Comparison of ENCODE assay signal across 8 cellular contexts in genomic region chr21:46604975-46605758, GRCh38. TPM values are rescaled to one million over a fixed set of nuclear protein-coding genes. Genes with fewer than 3 reads are reported as not detected.
DNase-seq lines count a peak whose midpoint lies in the region; ATAC-seq lines count a peak whose summit lies in the region.

TSS of gene S100B (minus strand) at chr21:46605082. CDS start at chr21:46602415, 2,667 bp downstream.

- peaks cover 33% of the 10 kb centered on the region for H3K4me1 Mint-ChIP-seq in activated naive CD4-positive, alpha-beta T cell treated with anti-CD3 and anti-CD28 coated beads for 36 hours (ENCODE audit: low read depth)

- DNase-seq in G401 (ENCODE audit: low spot score) (peak; percentile 34), SK-N-MC (ENCODE audit: low read depth, low spot score) (peak; percentile 83), foreskin melanocyte (peak; percentile 96), posterior cingulate gyrus (peak; percentile 76 to 98 (median 86)), AG08396 (ENCODE audit: low spot score) (no peak), NCI-H510A treated with DMSO at 0.1 percent for 48 hours (lab: John Stamatoyannopoulos, UW) (no peak)
- no peak for DNase-seq in activated naive CD4-positive, alpha-beta T cell treated with anti-CD3 and anti-CD28 coated beads for 36 hours

- in situ Hi-C loops in G401 (cut with HindIII; ENCODE audit: low sequenced_read_pairs) = no loop called here

- no peaks in the 10 kb centered on the region for H3K36me3 Mint-ChIP-seq in activated naive CD4-positive, alpha-beta T cell treated with anti-CD3 and anti-CD28 coated beads for 36 hours (ENCODE audit: low read depth)

- no peaks in the 10 kb centered on the region for H3K27me3 Mint-ChIP-seq in activated naive CD4-positive, alpha-beta T cell treated with anti-CD3 and anti-CD28 coated beads for 36 hours (ENCODE audit: low read depth)

- no peak within 1 kb of the TSS for H3K4me3 Mint-ChIP-seq in activated naive CD4-positive, alpha-beta T cell treated with anti-CD3 and anti-CD28 coated beads for 36 hours

- peak within 1 kb of the TSS; percentile 64 for H3K4me3 ChIP-seq in SK-N-MC

- intact Hi-C loops in posterior cingulate gyrus (cut with DNase I) = no loop called here
- intact Hi-C loops in activated naive CD4-positive, alpha-beta T cell treated with anti-CD3 and anti-CD28 coated beads for 36 hours (cut with micrococcal nuclease) = loop anchor here (1.0 kb wide), 1 partner anchor 30 kb away; the partner anchor contains the start of gene PRMT2

- CTCF ChIA-PET in activated naive CD4-positive, alpha-beta T cell treated with anti-CD3 and anti-CD28 coated beads for 36 hours (lab: Charles Lee) = no interaction called here

- H3K36me3 ChIP-seq in SK-N-MC (ENCODE audit: insufficient read depth, low read length) = no peaks in the 10 kb centered on the region

- no peak for ATAC-seq in HG02588 (IDR thresholded peaks at IDR 0.05; ENCODE audit: unreplicated experiment)

- H3K9me3 ChIP-seq in SK-N-MC (ENCODE audit: low read depth, low read length) = no peaks in the 10 kb centered on the region

- H3K27ac Mint-ChIP-seq in activated naive CD4-positive, alpha-beta T cell treated with anti-CD3 and anti-CD28 coated beads for 36 hours = no peak within 1 kb of the TSS

- no peaks in the 10 kb centered on the region for H3K9me3 Mint-ChIP-seq in activated naive CD4-positive, alpha-beta T cell treated with anti-CD3 and anti-CD28 coated beads for 36 hours

- peak within 1 kb of the TSS; percentile 53 for H3K9ac ChIP-seq in SK-N-MC (ENCODE audit: insufficient read length)

- peak within 1 kb of the TSS; percentile 90 for H3K27ac ChIP-seq in SK-N-MC

RNA-seq across cellular contexts. Expression of gene S100B, which starts in this region (rescaled TPM):
- total RNA-seq in G401 (2014; rRNA removed; shearing (Covaris generic)) = not detected in 2 replicates
- under 1 TPM in 1 of 2 experiments, not detected in 1; 0.24 TPM for total RNA-seq in activated naive CD4-positive, alpha-beta T cell treated with anti-CD3 and anti-CD28 coated beads for 36 hours

Comparison
In these comparisons a context has a peak if more than half of its experiments do, and no peak if none do; other contexts are left out.
1. Peak in DNase-seq in G401; RNA of the gene not detected or under 1 TPM.
2. DNase-seq: peak in SK-N-MC (single experiment), foreskin melanocyte (single experiment) and posterior cingulate gyrus (10 of 10); none in AG08396 (single experiment), NCI-H510A treated with DMSO at 0.1 percent for 48 hours (single experiment) and activated naive CD4-positive, alpha-beta T cell treated with anti-CD3 and anti-CD28 coated beads for 36 hours (single experiment).